ENCODE assay signal across 32 cellular contexts in the genomic region with DNA sequence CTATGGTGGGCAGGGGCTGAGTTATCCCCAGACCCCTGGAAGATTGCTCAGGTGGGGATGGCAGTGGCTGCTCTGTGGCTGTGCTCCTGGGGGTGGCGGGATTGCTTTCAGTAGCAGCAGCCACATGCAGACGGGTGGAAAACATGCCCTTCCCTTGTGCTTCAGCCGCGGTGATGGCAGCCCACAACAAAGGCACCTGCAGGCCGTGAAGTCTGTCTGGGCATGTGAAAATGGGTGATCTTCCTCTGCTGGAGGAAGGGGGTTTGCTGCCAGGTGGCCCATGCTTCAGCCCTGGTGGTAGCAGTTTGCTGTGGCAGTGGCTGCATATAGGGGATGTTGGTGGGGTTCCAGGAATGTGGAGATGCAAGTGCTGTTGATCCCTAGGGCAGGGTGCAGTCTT.
DNase-seq lines count a peak whose midpoint lies in the region; ATAC-seq and TF ChIP-seq lines count a peak whose summit lies in the region.
"Had no signal": no experiment of that assay in that cellular context is flagged by ENCODE, and none has a peak within 500 bp of the region (broad histone marks: within the 10 kb centered on the region; RNA-seq: fewer than 3 reads in every experiment).

No MANE protein-coding gene starts in this region.

- DNase-seq in stimulated activated naive CD8-positive, alpha-beta T cell treated with anti-CD3 and anti-CD28 coated beads, Interleukin-15, Interleukin-2, amounts not matched to agents 100 U/mL and 50 U/mL, for 24 hours, result peak; percentile 20
- no peak for DNase-seq in stimulated activated naive CD8-positive, alpha-beta T cell treated with anti-CD3 and anti-CD28 coated beads, Interleukin-15, amount 100 ng/mL, for 72 hours
- DNase-seq in WTC11 (ENCODE audit: low spot score), result no peak
- DNase-seq in endodermal cell, result peak; percentile 50
- DNase-seq in effector CD8-positive, alpha-beta T cell (lab: John Stamatoyannopoulos, UW), result no peak
- DNase-seq in EL, result no peak
- DNase-seq in breast epithelium (ENCODE audit: low spot score in 2 of 2), result no peak
- DNase-seq: activated CD4-positive, alpha-beta T cell treated with anti-CD3 and anti-CD28 coated beads for 36 hours; activated CD8-positive, alpha-beta memory T cell treated with anti-CD3 and anti-CD28 coated beads for 24 hours; activated gamma-delta T cell; activated T-cell treated with anti-CD3 and anti-CD28 coated beads for 4 hours; amniotic stem cell; brain microvascular endothelial cell; COR-L47; dorsolateral prefrontal cortex; GF-D8; lower lobe of right lung; natural killer cell; NCI-H1436 treated with DMSO at 0.1 percent for 48 hours; NCI-H2107; NCI-H345; NCI-H69; Peyer's patch; psoas muscle; SHP77; stimulated activated naive CD4-positive, alpha-beta T cell treated with Interleukin-2 at 50 U/mL for 16 hours; uterus had no signal

- TF ChIP-seq CTCF in WTC11 (IDR thresholded peaks at IDR 0.05), result no peak
- peak; percentile 14 for TF ChIP-seq CTCF in endodermal cell (conservative IDR thresholded peaks at IDR 0.05)
- TF ChIP-seq CTCF in breast epithelium (IDR thresholded peaks at IDR 0.05), result no peak

- H3K4me1 Mint-ChIP-seq in stimulated activated naive CD8-positive, alpha-beta T cell treated with anti-CD3 and anti-CD28 coated beads, Interleukin-15, amount 100 ng/mL, for 72 hours, result peaks cover 33% of the 10 kb centered on the region
- H3K4me1 Mint-ChIP-seq in WTC11 (peaks cover 23% of the 10 kb centered on the region), endodermal cell (peaks cover 43% of the 10 kb centered on the region)

- H3K9ac ChIP-seq in endodermal cell (ENCODE audit: extremely low read depth, low read length, poor library complexity, severe bottlenecking), result no peak overlapping the region
- H3K9ac ChIP-seq: BLaER1 treated with 17β-estradiol and CSF1 and Interleukin-3, amounts not matched to agents 10 nM and 100 nM had no signal

- H3K9me3 Mint-ChIP-seq in stimulated activated naive CD8-positive, alpha-beta T cell treated with anti-CD3 and anti-CD28 coated beads, Interleukin-15, amount 100 ng/mL, for 72 hours, result peaks cover 7 to 13% of the 10 kb centered on the region in 2 donors
- H3K9me3 Mint-ChIP-seq in WTC11, result peaks cover 13% of the 10 kb centered on the region
- H3K9me3 Mint-ChIP-seq in endodermal cell, result peaks cover 1% of the 10 kb centered on the region

- H3K27me3 ChIP-seq in endodermal cell (ENCODE audit: control insufficient read depth, insufficient read depth, low read length, poor library complexity, severe bottlenecking), result no peaks in the 10 kb centered on the region
- no peaks in the 10 kb centered on the region for H3K27me3 ChIP-seq in breast epithelium
- H3K27me3 ChIP-seq: BLaER1 treated with 17β-estradiol and CSF1 and Interleukin-3, amounts not matched to agents 10 nM and 100 nM; brain microvascular endothelial cell; dorsolateral prefrontal cortex; gastroesophageal sphincter; hepatocyte; Peyer's patch; uterus had no signal

- H3K4me1 ChIP-seq in endodermal cell (ENCODE audit: control insufficient read depth, insufficient read depth, low read length) (peaks cover 10% of the 10 kb centered on the region), breast epithelium (no peaks in the 10 kb centered on the region)
- H3K4me1 ChIP-seq: Peyer's patch, psoas muscle had no signal

- peak overlapping the region in 1 of 2 donors; percentile 8 for H3K4me3 Mint-ChIP-seq in stimulated activated naive CD8-positive, alpha-beta T cell treated with anti-CD3 and anti-CD28 coated beads, Interleukin-15, amount 100 ng/mL, for 72 hours
- H3K4me3 Mint-ChIP-seq in WTC11 (no peak overlapping the region), endodermal cell (no peak overlapping the region)
- H3K4me3 Mint-ChIP-seq: activated CD4-positive, alpha-beta T cell treated with anti-CD3 and anti-CD28 coated beads for 36 hours; natural killer cell had no signal

- H3K27me3 Mint-ChIP-seq in stimulated activated naive CD8-positive, alpha-beta T cell treated with anti-CD3 and anti-CD28 coated beads, Interleukin-15, amount 100 ng/mL, for 72 hours, result no peaks in the 10 kb centered on the region
- H3K27me3 Mint-ChIP-seq in WTC11 (ENCODE audit: low read depth) (peaks cover 13% of the 10 kb centered on the region), endodermal cell (ENCODE audit: insufficient read depth) (no peaks in the 10 kb centered on the region)
- H3K27me3 Mint-ChIP-seq: activated CD4-positive, alpha-beta T cell treated with anti-CD3 and anti-CD28 coated beads for 36 hours had no signal

- WGBS in endodermal cell (ENCODE audit: insufficient coverage in 1 of 2, insufficient read length in 1 of 2), 2 experiments, result 90 to 93% methylated on average over 2 to 5 of the region's 5 CpGs

- intact Hi-C loops in breast epithelium (cut with DNase I; ENCODE audit: low total_unique reads), result no loop called here

- peaks cover 1% of the 10 kb centered on the region for H3K36me3 ChIP-seq in endodermal cell (ENCODE audit: control insufficient read depth, insufficient read depth, low read length)
- H3K36me3 ChIP-seq in breast epithelium, result no peaks in the 10 kb centered on the region
- H3K36me3 ChIP-seq: brain microvascular endothelial cell, gastroesophageal sphincter, lower lobe of right lung, Peyer's patch, thoracic aorta, uterus had no signal

- peaks cover 5% of the 10 kb centered on the region for H3K9me3 ChIP-seq in endodermal cell (ENCODE audit: control insufficient read depth, low read length)
- no peaks in the 10 kb centered on the region for H3K9me3 ChIP-seq in breast epithelium
- H3K9me3 ChIP-seq: Peyer's patch, psoas muscle, thoracic aorta had no signal

- H3K27ac ChIP-seq in endodermal cell (ENCODE audit: low read depth, low read length), result no peak overlapping the region
- no peak overlapping the region for H3K27ac ChIP-seq in breast epithelium
- H3K27ac ChIP-seq: BLaER1 treated with 17β-estradiol and CSF1 and Interleukin-3, amounts not matched to agents 10 nM and 100 nM; brain microvascular endothelial cell; gastroesophageal sphincter; hepatocyte; lower lobe of right lung; Peyer's patch; psoas muscle; thoracic aorta; uterus had no signal

- CTCF ChIA-PET in WTC11 (lab: Charles Lee), result no interaction called here

- H3K27ac Mint-ChIP-seq in stimulated activated naive CD8-positive, alpha-beta T cell treated with anti-CD3 and anti-CD28 coated beads, Interleukin-15, amount 100 ng/mL, for 72 hours, result peak overlapping the region in 1 of 2 donors; percentile 46
- H3K27ac Mint-ChIP-seq in WTC11, result peak overlapping the region; percentile 52; the same call in 1 of the 2 replicates
- H3K27ac Mint-ChIP-seq in endodermal cell, result peak overlapping the region; percentile 65
- H3K27ac Mint-ChIP-seq: activated CD4-positive, alpha-beta T cell treated with anti-CD3 and anti-CD28 coated beads for 36 hours; natural killer cell had no signal

- peak; percentile 52 for ATAC-seq in stimulated activated naive CD8-positive, alpha-beta T cell treated with anti-CD3 and anti-CD28 coated beads, Interleukin-15, Interleukin-2, amounts not matched to agents 100 U/mL and 50 U/mL, for 24 hours
- ATAC-seq in stimulated activated naive CD8-positive, alpha-beta T cell treated with anti-CD3 and anti-CD28 coated beads, Interleukin-15, amount 100 ng/mL, for 72 hours, result no peak
- ATAC-seq in WTC11, result peak; percentile 24; the same call in 1 of the 2 replicates
- ATAC-seq: activated CD4-positive, alpha-beta T cell treated with anti-CD3 and anti-CD28 coated beads for 36 hours; gastroesophageal sphincter; HCT116; lower lobe of right lung; natural killer cell; psoas muscle had no signal

- H3K4me3 ChIP-seq in endodermal cell (ENCODE audit: low read length) (no peak overlapping the region), breast epithelium (no peak overlapping the region)
- H3K4me3 ChIP-seq: BLaER1 treated with 17β-estradiol and CSF1 and Interleukin-3, amounts not matched to agents 10 nM and 100 nM; dorsolateral prefrontal cortex; gastroesophageal sphincter; hepatocyte; lower lobe of right lung; Peyer's patch; psoas muscle; thoracic aorta; uterus had no signal

- 0 out of 2 replicates have a peak, but pooled peaks cover 6% of the 10 kb centered on the region for H3K36me3 Mint-ChIP-seq in WTC11
- H3K36me3 Mint-ChIP-seq in endodermal cell (ENCODE audit: low read depth), result peaks cover 1% of the 10 kb centered on the region

- TF ChIP-seq POLR2A in breast epithelium (IDR thresholded peaks at IDR 0.05), result no peak

- POLR2A ChIA-PET in WTC11 (lab: Charles Lee), result no interaction called here

TF ChIP-seq in WTC11, 78 proteins besides CTCF, POLR2A, EP300 and RAD21 (continues in another document):
- TF ChIP-seq ZNF263 (CRISPR knock-in tag; IDR thresholded peaks at IDR 0.05; ENCODE audit: low read depth) (no peak), IRF2 (CRISPR knock-in tag; IDR thresholded peaks at IDR 0.05; ENCODE audit: borderline replicate concordance, low read depth) (no peak), SP1 (CRISPR knock-in tag; conservative IDR thresholded peaks at IDR 0.05) (no peak), TEAD4 (CRISPR knock-in tag; IDR thresholded peaks at IDR 0.05) (no peak), MXD4 (CRISPR knock-in tag; IDR thresholded peaks at IDR 0.05; ENCODE audit: borderline replicate concordance) (no peak), PRRX2 (CRISPR knock-in tag; IDR thresholded peaks at IDR 0.05) (no peak), SOX15 (CRISPR knock-in tag; IDR thresholded peaks at IDR 0.05) (no peak)
- TF ChIP-seq, protein P1, sequence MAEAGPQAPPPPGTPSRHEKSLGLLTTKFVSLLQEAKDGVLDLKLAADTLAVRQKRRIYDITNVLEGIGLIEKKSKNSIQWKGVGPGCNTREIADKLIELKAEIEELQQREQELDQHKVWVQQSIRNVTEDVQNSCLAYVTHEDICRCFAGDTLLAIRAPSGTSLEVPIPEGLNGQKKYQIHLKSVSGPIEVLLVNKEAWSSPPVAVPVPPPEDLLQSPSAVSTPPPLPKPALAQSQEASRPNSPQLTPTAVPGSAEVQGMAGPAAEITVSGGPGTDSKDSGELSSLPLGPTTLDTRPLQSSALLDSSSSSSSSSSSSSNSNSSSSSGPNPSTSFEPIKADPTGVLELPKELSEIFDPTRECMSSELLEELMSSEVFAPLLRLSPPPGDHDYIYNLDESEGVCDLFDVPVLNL (CRISPR knock-in tag; IDR thresholded peaks at IDR 0.05; ENCODE audit: borderline replicate concordance, low read depth), result no peak

Comparison
In these comparisons a context has a peak if more than half of its experiments do, and no peak if none do; other contexts are left out.
1. DNase-seq: peak in stimulated activated naive CD8-positive, alpha-beta T cell treated with anti-CD3 and anti-CD28 coated beads, Interleukin-15, Interleukin-2, amounts not matched to agents 100 U/mL and 50 U/mL, for 24 hours (single experiment) and endodermal cell (single experiment); none in stimulated activated naive CD8-positive, alpha-beta T cell treated with anti-CD3 and anti-CD28 coated beads, Interleukin-15, amount 100 ng/mL, for 72 hours (0 of 2), WTC11 (single experiment), effector CD8-positive, alpha-beta T cell (single experiment), EL (single experiment) and breast epithelium (0 of 2).